ENCODE assay signal across 6 cellular contexts in genomic region chr19:45499196-45500180, GRCh38. TPM values are rescaled to one million over a fixed set of nuclear protein-coding genes. Genes with fewer than 3 reads are reported as not detected.
DNase-seq lines count a peak whose midpoint lies in the region; ATAC-seq, FAIRE-seq and TF ChIP-seq lines count a peak whose summit lies in the region.

No MANE protein-coding gene starts in this region.

- H3K4me3 Mint-ChIP-seq in immature natural killer cell = peak overlapping the region; percentile 53 to 73 (median 63)
- no peak overlapping the region; the same call in 1 of the 2 replicates for H3K4me3 Mint-ChIP-seq in HFFc6

- no peaks in the 10 kb centered on the region for H3K9me3 Mint-ChIP-seq in immature natural killer cell
- no peaks in the 10 kb centered on the region for H3K9me3 Mint-ChIP-seq in HFFc6

- TF ChIP-seq CTCF in HFFc6 (IDR thresholded peaks at IDR 0.05) = no peak

- DNase-seq in M059J (ENCODE audit: low read depth) (peak; percentile 56), activated T-cell treated with anti-CD3 and anti-CD28 coated beads for 1 hour (ENCODE audit: low read depth) (peak; percentile 42), immature natural killer cell (peak; percentile 46), HFFc6 (no peak), HTR-8/SVneo (ENCODE audit: insufficient read length, low spot score) (no peak)

- FAIRE-seq in HTR-8/SVneo (lab: Jason Lieb, UNC) = no peak

- H3K27ac Mint-ChIP-seq in immature natural killer cell (peak overlapping the region in 4 of 6 donors; percentile 12 to 92 (median 66)), HFFc6 (no peak overlapping the region)

- H3K36me3 Mint-ChIP-seq in immature natural killer cell (peaks cover 0 to 11% (median 10%) of the 10 kb centered on the region in 3 donors), HFFc6 (ENCODE audit: low read depth) (no peaks in the 10 kb centered on the region)

- peaks cover 9 to 12% (median 11%) of the 10 kb centered on the region in 3 donors for H3K27me3 Mint-ChIP-seq in immature natural killer cell (ENCODE audit: low read depth in 3 of 3)
- H3K27me3 Mint-ChIP-seq in HFFc6 (ENCODE audit: insufficient read depth) = peaks cover 10% of the 10 kb centered on the region

- ATAC-seq in HG03342 (IDR thresholded peaks at IDR 0.05; ENCODE audit: unreplicated experiment) = no peak

- H3K4me1 Mint-ChIP-seq in immature natural killer cell (peaks cover 35 to 40% of the 10 kb centered on the region in 2 donors), HFFc6 (ENCODE audit: low read depth) (peaks cover 26% of the 10 kb centered on the region)

RNA-seq across cellular contexts. Expression of gene PPM1N, which starts 1.2 kb away (rescaled TPM):
- 0.64 TPM in 1 of 2 replicates, not detected in the other for total RNA-seq in M059J (2014; rRNA removed; shearing (Covaris generic))
- 1 to 10 TPM; 3.9 to 5.7 (median 4.0) TPM for polyA plus RNA-seq in immature natural killer cell
- total RNA-seq in HFFc6 (2021; fragmentation: NEBNext Ultra II Directional; extraction: Animal tissue kit (Norgen Biotek cat#: 25700)) = 1 to 10 TPM in 4 of 6 experiments, under 1 TPM in 2; 0.80 to 1.3 (median 1.1) TPM

RNA-seq across cellular contexts. Expression of gene RTN2, which starts 2.6 kb away (rescaled TPM):
- 3.5 and 4.2 TPM in 2 replicates for total RNA-seq in M059J (2014; rRNA removed; shearing (Covaris generic))
- polyA plus RNA-seq in immature natural killer cell = under 1 TPM in 2 of 3 donors, not detected in 1; 0.48 to 0.80 TPM
- total RNA-seq in HFFc6 (2021; fragmentation: NEBNext Ultra II Directional; extraction: Animal tissue kit (Norgen Biotek cat#: 25700)) = 10 to 100 TPM; 10.3 to 21.3 (median 13.8) TPM

RNA-seq across cellular contexts. Expression of gene VASP, which starts 7.8 kb away (rescaled TPM):
- 91.6 and 97.7 TPM in 2 replicates for total RNA-seq in M059J (2014; rRNA removed; shearing (Covaris generic))
- 100 to 1,000 TPM in 1 of 3 donors, 10 to 100 TPM in 2; 91.2 to 126 (median 93.4) TPM for polyA plus RNA-seq in immature natural killer cell
- total RNA-seq in HFFc6 (2021; fragmentation: NEBNext Ultra II Directional; extraction: Animal tissue kit (Norgen Biotek cat#: 25700)) = 100 to 1,000 TPM; 179 to 199 (median 185) TPM

RNA-seq across cellular contexts. Expression of gene FOSB, which starts 31.7 kb away (rescaled TPM):
- total RNA-seq in M059J (2014; rRNA removed; shearing (Covaris generic)) = 4.3 and 5.5 TPM in 2 replicates
- polyA plus RNA-seq in immature natural killer cell = 10 to 100 TPM; 11.6 to 30.1 (median 11.6) TPM
- total RNA-seq in HFFc6 (2021; fragmentation: NEBNext Ultra II Directional; extraction: Animal tissue kit (Norgen Biotek cat#: 25700)) = 10 to 100 TPM; 35.0 to 71.5 (median 62.9) TPM

Comparison
In these comparisons a context has a peak if more than half of its experiments do, and no peak if none do; other contexts are left out.
1. DNase-seq: peak in M059J (single experiment), activated T-cell treated with anti-CD3 and anti-CD28 coated beads for 1 hour (single experiment) and immature natural killer cell (3 of 3); none in HFFc6 (single experiment) and HTR-8/SVneo (single experiment).